8 cellular contexts compared by ENCODE assay signal in the genomic region with DNA sequence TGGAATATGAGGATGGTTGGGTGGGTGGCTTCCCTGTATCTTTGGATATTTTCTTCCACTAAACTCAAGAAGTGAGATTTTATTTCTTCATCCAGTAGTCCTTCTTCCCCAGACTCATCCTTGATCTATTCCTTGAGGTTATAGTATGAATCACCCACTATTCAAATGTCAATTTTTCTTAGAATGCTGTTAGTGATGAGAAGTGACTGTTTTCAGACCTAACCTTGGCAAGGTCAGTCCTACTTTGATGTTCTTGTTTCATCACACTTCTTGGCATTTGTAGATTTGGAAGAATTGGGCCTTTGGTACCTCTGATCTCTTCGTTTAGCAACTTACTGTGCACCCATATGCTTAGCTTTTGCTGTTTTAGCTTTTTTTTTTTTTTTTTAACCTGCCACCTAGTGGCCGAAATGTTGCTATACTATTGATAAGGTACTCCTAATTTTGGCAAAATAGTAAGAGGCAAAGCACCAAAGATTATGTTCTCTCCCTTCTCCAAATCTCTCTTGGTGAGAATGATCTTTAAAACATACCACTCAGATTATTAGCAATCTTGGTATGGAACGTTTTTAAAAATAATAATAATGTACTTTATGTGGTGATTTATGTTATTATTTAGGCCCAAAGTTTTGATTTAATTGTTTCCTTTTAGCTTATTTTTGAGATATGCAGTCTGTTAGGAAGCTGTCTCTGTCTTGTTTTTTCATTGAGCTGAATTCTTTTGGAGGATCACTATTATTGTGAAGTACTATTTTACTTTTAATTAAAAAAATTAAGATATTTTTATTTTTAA. TPM values are rescaled to one million over a fixed set of nuclear protein-coding genes. Genes with fewer than 3 reads are reported as not detected.
DNase-seq lines count a peak whose midpoint lies in the region; ATAC-seq, FAIRE-seq and TF ChIP-seq lines count a peak whose summit lies in the region.

No MANE protein-coding gene starts in this region.

- dilution Hi-C loops in keratinocyte (cut with MboI; ENCODE audit: extremely low pct_ligation_motif_present, low sequenced_read_pairs) = no loop called here

- H4K20me1 ChIP-seq in HCT116 (ENCODE audit: insufficient read depth) (0 out of 2 replicates have a peak, but pooled peaks cover 3% of the 10 kb centered on the region), GM12878 (ENCODE audit: control insufficient read depth, insufficient read depth) (no peaks in the 10 kb centered on the region), keratinocyte (ENCODE audit: control insufficient read depth, extremely low read depth, insufficient read depth, low read length) (no peaks in the 10 kb centered on the region)

- RAD21 ChIA-PET in HCT116 (lab: Charles Lee; ENCODE audit: low non-redundant PET in 1 of 2, low total read pairs in 2 of 2, uncharacterized antibody in 2 of 2, unreplicated experiment in 2 of 2) = interaction anchor here in 1 of 2 experiments (0.6 kb wide), 2 partner anchors 13 to 17 kb away, joined by 3 to 4 read pairs; no protein-coding TSS in a partner anchor
- RAD21 ChIA-PET in GM12878 (lab: Charles Lee; ENCODE audit: unreplicated experiment) = interaction anchor here (0.6 to 9.6 kb wide), 31 partner anchors 10 to 525 kb away, joined by 3 to 127 read pairs (median 4); a partner anchor contains a TSS

- H3K4me3 ChIP-seq in HCT116 (replicated peaks in 1 of 2; ENCODE audit: low read depth in 1 of 2, low read length in 2 of 2) = no peak overlapping the region
- H3K4me3 ChIP-seq in GM12878 = no peak overlapping the region
- H3K4me3 ChIP-seq in keratinocyte (ENCODE audit: control insufficient read depth in 2 of 3, extremely low read depth in 1 of 3, insufficient read depth in 2 of 3, low read depth in 1 of 3, low read length in 3 of 3) = no peak overlapping the region

- peaks cover 45% of the 10 kb centered on the region for H3K4me1 Mint-ChIP-seq in activated naive CD4-positive, alpha-beta T cell treated with anti-CD3 and anti-CD28 coated beads, Interleukin-2, amount 10 ng/mL, durations not matched to agents 7 days and 5 days
- H3K4me1 Mint-ChIP-seq in type B pancreatic cell (ENCODE audit: unreplicated experiment) = no peaks in the 10 kb centered on the region

- no peaks in the 10 kb centered on the region for H3K36me3 ChIP-seq in HCT116 (ENCODE audit: control insufficient read depth in 1 of 2, insufficient read depth in 2 of 2, low read length in 2 of 2)
- peaks cover 1 to 7% of the 10 kb centered on the region in 2 experiments for H3K36me3 ChIP-seq in GM12878 (ENCODE audit: control insufficient read depth in 2 of 2, insufficient read depth in 2 of 2, low read length in 1 of 2)
- no peaks in the 10 kb centered on the region for H3K36me3 ChIP-seq in keratinocyte (ENCODE audit: control insufficient read depth in 2 of 2, extremely low read depth in 1 of 2, insufficient read depth in 2 of 2, low read length in 2 of 2)

- SMC1A ChIA-PET in GM12878 (lab: Charles Lee; ENCODE audit: uncharacterized antibody, unreplicated experiment) = interaction anchor here (0.7 to 10.2 kb wide), 34 partner anchors 9 to 409 kb away, joined by 3 to 169 read pairs (median 5); a partner anchor contains a TSS

- H3K36me3 Mint-ChIP-seq in activated naive CD4-positive, alpha-beta T cell treated with anti-CD3 and anti-CD28 coated beads, Interleukin-2, amount 10 ng/mL, durations not matched to agents 7 days and 5 days = peaks cover 55% of the 10 kb centered on the region
- H3K36me3 Mint-ChIP-seq in type B pancreatic cell = peaks cover 26% of the 10 kb centered on the region

- H3K9me3 ChIP-seq in HCT116 (ENCODE audit: control insufficient read depth in 1 of 2, insufficient read depth in 1 of 2, low read depth in 1 of 2, low read length in 2 of 2) (no peaks in the 10 kb centered on the region), GM12878 (replicated peaks; ENCODE audit: control insufficient read depth, insufficient read depth, low read length) (peaks cover 1% of the 10 kb centered on the region; the same call in 1 of the 3 replicates), keratinocyte (ENCODE audit: control insufficient read depth, low read depth, low read length) (no peaks in the 10 kb centered on the region)

- POLR2A ChIA-PET in HCT116 (lab: Charles Lee) = interaction anchor here (0.6 to 1.3 kb wide), 3 partner anchors 17 to 172 kb away, joined by 3 to 8 read pairs (median 3); a partner anchor contains a TSS
- POLR2A ChIA-PET in GM12878 (lab: Charles Lee) = interaction anchor here (0.6 to 4.9 kb wide), 9 partner anchors 12 to 395 kb away, joined by 3 to 38 read pairs (median 3); a partner anchor contains a TSS

- CTCF ChIA-PET in activated naive CD4-positive, alpha-beta T cell treated with anti-CD3 and anti-CD28 coated beads, Interleukin-2, amount 10 ng/mL, durations not matched to agents 7 days and 5 days (lab: Charles Lee) = interaction anchor here (0.8 to 2.9 kb wide), 13 partner anchors 13 to 304 kb away, joined by 3 to 24 read pairs (median 4); a partner anchor contains a TSS
- CTCF ChIA-PET in HCT116 (lab: Charles Lee) = interaction anchor here (0.6 to 2.3 kb wide), 20 partner anchors 9 to 897 kb away, joined by 3 to 44 read pairs (median 6); a partner anchor contains a TSS
- CTCF ChIA-PET in GM12878 (lab: Yijun Ruan, JAX) = interaction anchor here (0.6 to 12.0 kb wide), 45 partner anchors 9 to 676 kb away, joined by 3 to 147 read pairs (median 3); a partner anchor contains a TSS

- no peak overlapping the region for H3K4me2 ChIP-seq in HCT116 (ENCODE audit: low read length)
- H3K4me2 ChIP-seq in GM12878 (ENCODE audit: control insufficient read depth, insufficient read depth) = no peak overlapping the region
- no peak overlapping the region for H3K4me2 ChIP-seq in keratinocyte (ENCODE audit: control insufficient read depth, extremely low read depth, insufficient read depth, low read depth, low read length)

- DNase-seq in activated naive CD4-positive, alpha-beta T cell treated with anti-CD3 and anti-CD28 coated beads, Interleukin-2, amount 10 ng/mL, durations not matched to agents 7 days and 5 days = no peak
- DNase-seq in activated naive CD4-positive, alpha-beta T cell treated with anti-CD3 and anti-CD28 coated beads, Interleukin-2, amount 50 U/mL, for 16 hours = no peak
- peak; percentile 39 for DNase-seq in HCT116 (ENCODE audit: low read depth, low spot score)
- DNase-seq in NCI-H2227 treated with DMSO at 0.1 percent for 48 hours (lab: John Stamatoyannopoulos, UW) = peak; percentile 20
- DNase-seq in GM12878 (ENCODE audit: low read depth, low spot score) = no peak
- DNase-seq in keratinocyte (ENCODE audit: low read depth, low spot score) = no peak
- no peak for DNase-seq in type B pancreatic cell (ENCODE audit: extremely low spot score, unreplicated experiment)
- DNase-seq in GDM1 (lab: John Stamatoyannopoulos, UW) = no peak

- in situ Hi-C loops in GM12878 (cut with MboI) = no loop called here

- TF ChIP-seq EP300 in GM12878 (IDR thresholded peaks at IDR 0.05; ENCODE audit: borderline replicate concordance in 1 of 2, control insufficient read depth in 1 of 2, low read depth in 2 of 2, low read length in 2 of 2) = no peak

- TF ChIP-seq POLR2A in HCT116 (IDR thresholded peaks at IDR 0.05; ENCODE audit: borderline replicate concordance, extremely low read depth, insufficient read depth, insufficient read length) (no peak), GM12878 (IDR thresholded peaks at IDR 0.05; ENCODE audit: low read depth, low read length) (no peak)

- FAIRE-seq in GM12878 (lab: Jason Lieb, UNC) (no peak), keratinocyte (lab: Jason Lieb, UNC) (no peak)

- H3K27ac Mint-ChIP-seq in activated naive CD4-positive, alpha-beta T cell treated with anti-CD3 and anti-CD28 coated beads, Interleukin-2, amount 10 ng/mL, durations not matched to agents 7 days and 5 days = peak overlapping the region; percentile 38
- no peak overlapping the region for H3K27ac Mint-ChIP-seq in type B pancreatic cell

- intact Hi-C loops in HCT116 (cut with micrococcal nuclease) (loop anchor here (1.0 to 10.0 kb wide), 2 partner anchors 358 to 405 kb away; no protein-coding TSS in a partner anchor), GM12878 (cut with micrococcal nuclease; ENCODE audit: unreplicated experiment) (loop anchor here (1.0 to 5.0 kb wide), 2 partner anchors 83 to 409 kb away; no protein-coding TSS in a partner anchor)

- ATAC-seq in HCT116 (peak; percentile 63; the same call in 1 of the 2 replicates), GM12878 (peak; percentile 71)

- H3K9me1 ChIP-seq in keratinocyte (ENCODE audit: control insufficient read depth, extremely low read depth, insufficient read depth, low read length) = no peaks in the 10 kb centered on the region

- H3K9me3 Mint-ChIP-seq in activated naive CD4-positive, alpha-beta T cell treated with anti-CD3 and anti-CD28 coated beads, Interleukin-2, amount 10 ng/mL, durations not matched to agents 7 days and 5 days = no peaks in the 10 kb centered on the region
- no peaks in the 10 kb centered on the region for H3K9me3 Mint-ChIP-seq in type B pancreatic cell

- H2AFZ ChIP-seq in HCT116 (ENCODE audit: low read depth, low read length, poor library complexity, severe bottlenecking) (no peak overlapping the region), GM12878 (ENCODE audit: control insufficient read depth, low read depth, low read length) (no peak overlapping the region), keratinocyte (ENCODE audit: control insufficient read depth, low read length) (peak overlapping the region; percentile 39)

- H3K79me2 ChIP-seq in HCT116 (ENCODE audit: insufficient read depth, low read length) (peaks cover 48% of the 10 kb centered on the region), GM12878 (ENCODE audit: control insufficient read depth, insufficient read depth, low read length) (peaks cover 19% of the 10 kb centered on the region), keratinocyte (ENCODE audit: control insufficient read depth, insufficient read depth, low read length) (peaks cover 4% of the 10 kb centered on the region)

- TF ChIP-seq CTCF in HCT116 (IDR thresholded peaks at IDR 0.05 in 2 of 3, conservative IDR thresholded peaks at IDR 0.05 in 1 of 3; ENCODE audit: borderline replicate concordance in 1 of 3, insufficient read depth in 1 of 3, low read depth in 2 of 3, low read length in 2 of 3) (peak; percentile 46 to 90 (median 52); a peak in 5 of 6 replicates), GM12878 (IDR thresholded peaks at IDR 0.05 in 2 of 3, conservative IDR thresholded peaks at IDR 0.05 in 1 of 3; ENCODE audit: control insufficient read depth in 2 of 3, extremely low read depth in 1 of 3, insufficient read depth in 1 of 3, low read depth in 3 of 3, low read length in 3 of 3) (peak; percentile 47 to 61 (median 54); a peak in 5 of 6 replicates), keratinocyte (optimal IDR thresholded peaks at IDR 0.05 in 1 of 3, IDR thresholded peaks at IDR 0.05 in 1 of 3, conservative IDR thresholded peaks at IDR 0.05 in 1 of 3; ENCODE audit: extremely low read depth in 1 of 3, insufficient read depth in 2 of 3, low read length in 3 of 3) (peak in 2 of 3 experiments; percentile 40 to 49), type B pancreatic cell (conservative IDR thresholded peaks at IDR 0.05) (peak; percentile 86)

- no peaks in the 10 kb centered on the region for H3K9me2 ChIP-seq in HCT116 (ENCODE audit: insufficient read depth)

- no peaks in the 10 kb centered on the region for H3K27me3 Mint-ChIP-seq in activated naive CD4-positive, alpha-beta T cell treated with anti-CD3 and anti-CD28 coated beads, Interleukin-2, amount 10 ng/mL, durations not matched to agents 7 days and 5 days
- H3K27me3 Mint-ChIP-seq in type B pancreatic cell = no peaks in the 10 kb centered on the region

- H3K27me3 ChIP-seq in HCT116 (ENCODE audit: insufficient read depth, low read length) = no peaks in the 10 kb centered on the region
- H3K27me3 ChIP-seq in GM12878 (replicated peaks in 1 of 2; ENCODE audit: control insufficient read depth in 2 of 2, insufficient read depth in 2 of 2, low read length in 1 of 2) = no peaks in the 10 kb centered on the region
- no peaks in the 10 kb centered on the region for H3K27me3 ChIP-seq in keratinocyte (ENCODE audit: control insufficient read depth, extremely low read depth, insufficient read depth, low read length)

- H3K27ac ChIP-seq in HCT116 (ENCODE audit: low read depth, low read length) (no peak overlapping the region), GM12878 (ENCODE audit: control insufficient read depth, insufficient read depth) (no peak overlapping the region), keratinocyte (ENCODE audit: control insufficient read depth, insufficient read depth, low read length) (no peak overlapping the region)

- peak; percentile 50 for TF ChIP-seq RAD21 in HCT116 (IDR thresholded peaks at IDR 0.05; ENCODE audit: low read depth)
- peak; percentile 62 for TF ChIP-seq RAD21 in GM12878 (IDR thresholded peaks at IDR 0.05; ENCODE audit: insufficient read depth, low read depth, low read length)

- no peak overlapping the region for H3K9ac ChIP-seq in HCT116 (ENCODE audit: low read length)
- H3K9ac ChIP-seq in GM12878 (ENCODE audit: control insufficient read depth, insufficient read depth, low read length) = no peak overlapping the region
- no peak overlapping the region for H3K9ac ChIP-seq in keratinocyte (ENCODE audit: control insufficient read depth, extremely low read depth, insufficient read depth, low read length)

- BruUV-seq in HCT116 (replicated peaks; lab: Mats Ljungman, UMichigan) (no TSS peak), GM12878 (replicated peaks; lab: Mats Ljungman, UMichigan) (no TSS peak)

- H3K4me3 Mint-ChIP-seq in activated naive CD4-positive, alpha-beta T cell treated with anti-CD3 and anti-CD28 coated beads, Interleukin-2, amount 10 ng/mL, durations not matched to agents 7 days and 5 days = no peak overlapping the region
- no peak overlapping the region for H3K4me3 Mint-ChIP-seq in type B pancreatic cell

- 2% methylated on average over 3 of the region's 3 CpGs for WGBS in GM12878 (ENCODE audit: insufficient coverage, insufficient replicate concordance, low lambda C conversion rate, missing lambda C conversion rate)

- H3K4me1 ChIP-seq in HCT116 (ENCODE audit: control insufficient read depth in 1 of 2, insufficient read depth in 2 of 2, low read length in 2 of 2) (peaks cover 0 to 6% of the 10 kb centered on the region in 2 experiments; a peak in 2 of 4 replicates), GM12878 (ENCODE audit: control insufficient read depth, insufficient read depth, low read length) (peaks cover 8% of the 10 kb centered on the region), keratinocyte (ENCODE audit: control insufficient read depth, extremely low read depth, insufficient read depth, low read length) (peaks cover 6% of the 10 kb centered on the region)

RNA-seq across cellular contexts. Expression of a gene that starts 16.5 kb away (rescaled TPM):
- 23.0 TPM for total RNA-seq in HCT116 (2021; ENCODE audit: unreplicated experiment)
- polyA plus RNA-seq in HCT116 (2012) = 5.6 and 7.3 TPM in 2 replicates
- 11.4 and 13.2 TPM in 2 replicates for total RNA-seq in GM12878 (2013; cell fraction: nucleolus; rRNA removed)
- 21.6 and 26.9 TPM in 2 replicates for total RNA-seq in GM12878 (2014; rRNA removed)
- 25.0 and 25.7 TPM in 2 replicates for total RNA-seq in GM12878 (2014; rRNA removed; fragmentation: Illumina TruSeq; extraction: Trizol)
- total RNA-seq in GM12878 (2021) = 23.6 and 24.7 TPM in 2 replicates
- 3.9 TPM for polyA plus RNA-seq in GM12878 (2011; ENCODE audit: low read depth)
- 28.2 and 42.5 TPM in 2 replicates for polyA plus RNA-seq in GM12878 (2011; rRNA removed)
- polyA plus RNA-seq in GM12878 (2011; cell fraction: cytosol; rRNA removed) = 10.3 and 16.8 TPM in 2 replicates
- polyA plus RNA-seq in GM12878 (2011; cell fraction: nucleus; rRNA removed) = 8.5 and 12.0 TPM in 2 replicates
- 7.5 and 16.6 TPM in 2 replicates for polyA plus RNA-seq in GM12878 (2012)
- 33.5 and 42.4 TPM in 2 replicates for polyA plus RNA-seq in GM12878 (2014; fragmentation: Illumina TruSeq; extraction: Trizol)
- 10 to 100 TPM; 20.0 to 26.7 TPM for polyA plus RNA-seq in GM12878 (2014; fragmentation: Nextera tagmentation; extraction: Ambion mirVana)
- polyA plus RNA-seq in GM12878 (2014; rRNA removed) = 15.9 and 20.4 TPM in 2 replicates
- 10 to 100 TPM; 67.4 to 69.4 TPM for polyA plus RNA-seq in GM12878 (2016; fragmentation: Nextera tagmentation; extraction: Ambion mirVana)
- 6.1 and 9.8 TPM in 2 replicates for polyA minus RNA-seq in GM12878 (2011; rRNA and poly(A)+ RNA removed)
- polyA minus RNA-seq in GM12878 (2011; cell fraction: cytosol; rRNA and poly(A)+ RNA removed) = 7.1 TPM in 2 replicates
- polyA minus RNA-seq in GM12878 (2011; cell fraction: nucleus; rRNA and poly(A)+ RNA removed) = 4.8 and 7.1 TPM in 2 replicates
- polyA plus RNA-seq in keratinocyte = 4.4 to 11.3 TPM (median 7.2 TPM) in 3 replicates
- polyA plus RNA-seq in keratinocyte (2011; ENCODE audit: low read depth) = 11.7 TPM
- 5.0 and 8.3 TPM in 2 replicates for polyA plus RNA-seq in keratinocyte (2011; cell fraction: cytosol; rRNA removed)
- polyA plus RNA-seq in keratinocyte (2011; cell fraction: nucleus; rRNA removed) = 3.9 and 4.8 TPM in 2 replicates
- polyA plus RNA-seq in keratinocyte (2012; ENCODE audit: low replicate concordance) = 7.3 and 7.8 TPM in 2 replicates
- polyA minus RNA-seq in keratinocyte = 0.43 to 3.9 TPM (median 1.3 TPM) in 3 replicates
- 3.6 TPM for polyA minus RNA-seq in keratinocyte (2011; cell fraction: cytosol; rRNA and poly(A)+ RNA removed)
- 2.2 and 4.1 TPM in 2 replicates for polyA minus RNA-seq in keratinocyte (2011; cell fraction: nucleus; rRNA and poly(A)+ RNA removed)
- total RNA-seq in type B pancreatic cell (ENCODE audit: low replicate concordance) = 14.9 and 15.5 TPM in 2 replicates

Comparison
In these comparisons a context has a peak if more than half of its experiments do, and no peak if none do; other contexts are left out.
1. DNase-seq: peak in HCT116 (single experiment) and NCI-H2227 treated with DMSO at 0.1 percent for 48 hours (single experiment); none in activated naive CD4-positive, alpha-beta T cell treated with anti-CD3 and anti-CD28 coated beads, Interleukin-2, amount 10 ng/mL, durations not matched to agents 7 days and 5 days (single experiment), activated naive CD4-positive, alpha-beta T cell treated with anti-CD3 and anti-CD28 coated beads, Interleukin-2, amount 50 U/mL, for 16 hours (single experiment), GM12878 (single experiment), keratinocyte (single experiment), type B pancreatic cell (single experiment) and GDM1 (single experiment).
2. Peak in every context shown above with its lines, with median percentiles within 50 percentile points of each other: CTCF ChIP-seq.